Comparison of ENCODE assay signal across 8 cellular contexts in genomic region chr4:102503301-102503746, GRCh38. TPM values are rescaled to one million over a fixed set of nuclear protein-coding genes. Genes with fewer than 3 reads are reported as not detected.
A peak's percentile ranks its signal among the peaks of the same experiment; 100 is the strongest.
DNase-seq lines count a peak whose midpoint lies in the region; ATAC-seq and TF ChIP-seq lines count a peak whose summit lies in the region.

No MANE protein-coding gene starts in this region.

- peaks cover 4% of the 10 kb centered on the region for H3K9me3 Mint-ChIP-seq in type B pancreatic cell

- ATAC-seq in left cardiac atrium (no peak), GM19463 (IDR thresholded peaks at IDR 0.05; ENCODE audit: unreplicated experiment) (no peak)

- no peak overlapping the region for H2AFZ ChIP-seq in hepatocyte

- no peaks in the 10 kb centered on the region for H3K9me3 ChIP-seq in cardiac muscle cell (ENCODE audit: low read depth)
- no peaks in the 10 kb centered on the region for H3K9me3 ChIP-seq in hepatocyte (ENCODE audit: low read depth)

- peak overlapping the region; percentile 85 for H3K4me2 ChIP-seq in hepatocyte

- H3K4me3 ChIP-seq in cardiac muscle cell (peak overlapping the region; percentile 58), hepatocyte (peak overlapping the region; percentile 94)

- H3K79me2 ChIP-seq in hepatocyte = peaks cover 73% of the 10 kb centered on the region

- no peaks in the 10 kb centered on the region for H3K27me3 Mint-ChIP-seq in type B pancreatic cell

- H3K27ac ChIP-seq in cardiac muscle cell (no peak overlapping the region), hepatocyte (peak overlapping the region; percentile 99)

- no peaks in the 10 kb centered on the region for H3K9me2 ChIP-seq in hepatocyte (replicated peaks; ENCODE audit: insufficient read depth)

- TF ChIP-seq CTCF in cardiac muscle cell (IDR thresholded peaks at IDR 0.05; ENCODE audit: low read depth, low read length) (no peak), hepatocyte (IDR thresholded peaks at IDR 0.05; ENCODE audit: poor library complexity) (no peak), type B pancreatic cell (conservative IDR thresholded peaks at IDR 0.05) (no peak)

- no peaks in the 10 kb centered on the region for H3K36me3 ChIP-seq in cardiac muscle cell
- H3K36me3 ChIP-seq in hepatocyte (replicated peaks; ENCODE audit: insufficient read depth, low read depth) = no peaks in the 10 kb centered on the region

- H3K4me1 ChIP-seq in cardiac muscle cell (ENCODE audit: low read depth) (peaks cover 20% of the 10 kb centered on the region), hepatocyte (ENCODE audit: insufficient read depth) (peaks cover 20% of the 10 kb centered on the region)

- H3K36me3 Mint-ChIP-seq in type B pancreatic cell = no peaks in the 10 kb centered on the region

- WGBS in hepatocyte (ENCODE audit: low lambda C conversion rate, missing lambda C conversion rate) = 40% methylated on average over 3 of the region's 3 CpGs

- H3K27me3 ChIP-seq in cardiac muscle cell = no peaks in the 10 kb centered on the region
- no peaks in the 10 kb centered on the region for H3K27me3 ChIP-seq in hepatocyte

- DNase-seq in cardiac muscle cell (ENCODE audit: low read depth in 1 of 2, low spot score in 1 of 2) (no peak), left cardiac atrium (no peak), SW480 (ENCODE audit: low spot score) (peak; percentile 54), hepatocyte (ENCODE audit: low spot score) (no peak), type B pancreatic cell (ENCODE audit: extremely low spot score, unreplicated experiment) (no peak), UCSD-AML1 (lab: John Stamatoyannopoulos, UW; ENCODE audit: unreplicated experiment) (no peak)
- DNase-seq in activated effector memory CD4-positive, alpha-beta T cell treated with anti-CD3 and anti-CD28 coated beads, Interleukin-2, amount 50 U/mL, for 16 hours = no peak

- H3K27ac Mint-ChIP-seq in type B pancreatic cell = peak overlapping the region; percentile 97

- no peaks in the 10 kb centered on the region for H4K20me1 ChIP-seq in hepatocyte (ENCODE audit: insufficient read depth, poor library complexity, severe bottlenecking)

- H3K4me1 Mint-ChIP-seq in type B pancreatic cell (ENCODE audit: unreplicated experiment) = peaks cover 20% of the 10 kb centered on the region

- intact Hi-C loops in left cardiac atrium (cut with DNase I) = loop anchor here in 1 of 2 donors (5.0 kb wide), 1 partner anchor 54 kb away; no protein-coding TSS in a partner anchor

- H3K4me3 Mint-ChIP-seq in type B pancreatic cell = peak overlapping the region; percentile 90

RNA-seq across cellular contexts. Expression of gene NFKB1, which starts 2.2 kb away (rescaled TPM):
- total RNA-seq in cardiac muscle cell = 17.1 and 26.6 TPM in 2 replicates
- polyA plus RNA-seq in cardiac muscle cell = 15.5 and 21.8 TPM in 2 replicates
- total RNA-seq in left cardiac atrium = 10 to 100 TPM; 23.7 to 25.6 TPM
- 21.9 and 22.8 TPM in 2 replicates for total RNA-seq in hepatocyte
- 21.1 and 21.5 TPM in 2 replicates for polyA plus RNA-seq in hepatocyte
- total RNA-seq in type B pancreatic cell (ENCODE audit: low replicate concordance) = 20.6 and 25.1 TPM in 2 replicates
